Comparison of ENCODE assay signal across 8 cellular contexts in the genomic region with DNA sequence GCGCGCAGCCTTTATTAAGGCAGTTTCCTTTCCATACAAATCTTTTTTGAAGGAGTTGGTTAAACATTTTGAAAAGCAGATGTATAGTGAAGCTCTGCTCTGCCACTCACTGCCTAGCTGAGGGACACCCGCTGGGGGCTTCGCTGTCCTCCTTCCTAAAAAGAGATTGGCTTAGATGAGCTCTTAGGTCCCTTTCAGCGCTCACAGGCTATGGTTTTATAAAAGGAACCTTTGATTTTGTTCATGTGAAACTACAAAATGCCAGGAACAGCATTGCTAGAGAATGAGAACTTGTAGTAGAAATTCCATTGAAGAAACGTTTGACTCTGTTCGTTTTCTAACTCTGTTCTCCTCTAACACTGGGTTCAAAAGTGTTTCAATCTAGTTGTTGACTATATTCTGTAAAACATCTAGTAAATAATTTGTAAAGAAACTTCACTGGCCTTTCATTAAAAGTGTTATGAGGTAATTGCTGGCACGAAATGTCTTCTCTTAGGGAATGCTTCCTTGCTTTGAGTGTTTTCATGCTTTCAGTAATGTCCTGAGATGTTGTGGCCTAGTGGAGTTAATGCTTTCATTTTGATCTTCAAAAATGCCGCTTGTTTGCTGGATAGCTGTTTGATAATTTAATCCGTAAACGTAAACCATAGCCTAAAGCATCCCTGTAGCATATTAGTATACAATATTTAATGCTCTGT. TPM values are rescaled to one million over a fixed set of nuclear protein-coding genes. Genes with fewer than 3 reads are reported as not detected.
DNase-seq lines count a peak whose midpoint lies in the region; ATAC-seq and TF ChIP-seq lines count a peak whose summit lies in the region.

No MANE protein-coding gene starts in this region.

- H3K4me2 ChIP-seq in OCI-LY3 (ENCODE audit: low read length): peak overlapping the region; percentile 94
- peak overlapping the region; percentile 84 for H3K4me2 ChIP-seq in neural progenitor cell

- no peak for ATAC-seq in HG03460 (IDR thresholded peaks at IDR 0.05; ENCODE audit: unreplicated experiment)

- peaks cover 19% of the 10 kb centered on the region for H3K4me1 ChIP-seq in OCI-LY3 (ENCODE audit: low read length)
- peaks cover 3% of the 10 kb centered on the region for H3K4me1 ChIP-seq in endodermal cell (ENCODE audit: control insufficient read depth, insufficient read depth, low read length)
- H3K4me1 ChIP-seq in neural progenitor cell: peaks cover 5% of the 10 kb centered on the region

- H4K20me1 ChIP-seq in OCI-LY3 (ENCODE audit: insufficient read depth, low read length) (peaks cover 37% of the 10 kb centered on the region), neural progenitor cell (ENCODE audit: low read depth) (peaks cover 52% of the 10 kb centered on the region)

- WGBS in endodermal cell (ENCODE audit: insufficient coverage in 1 of 2, insufficient read length in 1 of 2), 2 experiments: 22 to 32% methylated on average over 4 to 11 of the region's 11 CpGs

- in situ Hi-C loops in G401 (cut with HindIII; ENCODE audit: low sequenced_read_pairs): no loop called here

- H3K27me3 Mint-ChIP-seq in endodermal cell (ENCODE audit: insufficient read depth) (peaks cover 17% of the 10 kb centered on the region), neural progenitor cell (ENCODE audit: insufficient read depth, low read depth) (peaks cover 8% of the 10 kb centered on the region)

- H3K9me3 Mint-ChIP-seq in endodermal cell (no peaks in the 10 kb centered on the region), neural progenitor cell (no peaks in the 10 kb centered on the region)

- H2AFZ ChIP-seq in OCI-LY3 (ENCODE audit: low read depth, low read length): no peak overlapping the region
- H2AFZ ChIP-seq in neural progenitor cell (replicated peaks): no peak overlapping the region

- H3K27ac ChIP-seq in OCI-LY3 (ENCODE audit: low read length) (no peak overlapping the region), endodermal cell (ENCODE audit: low read depth, low read length) (no peak overlapping the region), neural progenitor cell (no peak overlapping the region)

- H3K9me3 ChIP-seq in OCI-LY3 (ENCODE audit: insufficient read depth, low read length) (no peaks in the 10 kb centered on the region), endodermal cell (ENCODE audit: control insufficient read depth, low read length) (no peaks in the 10 kb centered on the region), neural progenitor cell (ENCODE audit: low read depth) (no peaks in the 10 kb centered on the region)

- H3K4me3 Mint-ChIP-seq in endodermal cell (peak overlapping the region; percentile 96), neural progenitor cell (peak overlapping the region; percentile 99)

- peaks cover 37% of the 10 kb centered on the region for H3F3A ChIP-seq in neural progenitor cell (ENCODE audit: low read depth)

- H3K9ac ChIP-seq in OCI-LY3 (ENCODE audit: low read length) (peak overlapping the region; percentile 90), endodermal cell (ENCODE audit: extremely low read depth, low read length, poor library complexity, severe bottlenecking) (peak overlapping the region; percentile 86), neural progenitor cell (peak overlapping the region; percentile 90)

- 0 out of 2 replicates have a peak, but pooled peaks cover under 1% of the 10 kb centered on the region for H3K27me3 ChIP-seq in OCI-LY3 (ENCODE audit: low read depth, low read length)
- peaks cover 8% of the 10 kb centered on the region for H3K27me3 ChIP-seq in endodermal cell (ENCODE audit: control insufficient read depth, insufficient read depth, low read length, poor library complexity, severe bottlenecking)
- peaks cover 15% of the 10 kb centered on the region for H3K27me3 ChIP-seq in neural progenitor cell

- peaks cover 15% of the 10 kb centered on the region for H3K36me3 ChIP-seq in OCI-LY3 (replicated peaks; ENCODE audit: low read depth, low read length)
- peaks cover 6% of the 10 kb centered on the region for H3K36me3 ChIP-seq in endodermal cell (ENCODE audit: control insufficient read depth, insufficient read depth, low read length)
- H3K36me3 ChIP-seq in neural progenitor cell: no peaks in the 10 kb centered on the region

- H3K4me1 Mint-ChIP-seq in endodermal cell (peaks cover 19% of the 10 kb centered on the region), neural progenitor cell (peaks cover 18% of the 10 kb centered on the region)

- DNase-seq in G401 (ENCODE audit: low spot score) (peak; percentile 43), endodermal cell (no peak), neural progenitor cell (ENCODE audit: low spot score) (peak; percentile 61), HCEC 1CT (no peak), mesenteric fat pad (ENCODE audit: low spot score) (no peak)
- DNase-seq in activated CD4-positive, alpha-beta T cell treated with anti-CD3 and anti-CD28 coated beads, Interleukin-2, amount 50 U/mL, for 48 hours: no peak

- peak overlapping the region; percentile 82 for H3K4me3 ChIP-seq in OCI-LY3 (ENCODE audit: low read length)
- peak overlapping the region; percentile 88 for H3K4me3 ChIP-seq in endodermal cell (ENCODE audit: low read length)
- H3K4me3 ChIP-seq in neural progenitor cell: peak overlapping the region; percentile 91

- TF ChIP-seq CTCF in OCI-LY3 (IDR thresholded peaks at IDR 0.05; ENCODE audit: low read depth, low read length): no peak
- no peak for TF ChIP-seq CTCF in endodermal cell (conservative IDR thresholded peaks at IDR 0.05)
- TF ChIP-seq CTCF in neural progenitor cell (IDR thresholded peaks at IDR 0.05): no peak

- H3K27ac Mint-ChIP-seq in endodermal cell (peak overlapping the region; percentile 96), neural progenitor cell (no peak overlapping the region)

- peaks cover 64% of the 10 kb centered on the region for H3K79me2 ChIP-seq in OCI-LY3 (ENCODE audit: low read length)
- H3K79me2 ChIP-seq in neural progenitor cell (ENCODE audit: low read depth): peaks cover 65% of the 10 kb centered on the region

- H3K36me3 Mint-ChIP-seq in endodermal cell (ENCODE audit: low read depth): peaks cover 11% of the 10 kb centered on the region
- H3K36me3 Mint-ChIP-seq in neural progenitor cell: peaks cover 5% of the 10 kb centered on the region

RNA-seq across cellular contexts. Expression of a gene that starts 1.6 kb away (rescaled TPM):
- 47.9 and 84.8 TPM in 2 replicates for total RNA-seq in G401 (2014; rRNA removed; shearing (Covaris generic))
- 100 to 1,000 TPM in 1 of 2 donors, 10 to 100 TPM in 1; 95.8 to 106 TPM for total RNA-seq in endodermal cell
- 73.3 TPM for polyA plus RNA-seq in endodermal cell (2013, experiment 1 of 2)
- polyA plus RNA-seq in endodermal cell (2013, experiment 2 of 2): 80.1 TPM
- 80.7 and 91.0 TPM in 2 replicates for total RNA-seq in neural progenitor cell (ENCODE audit: low replicate concordance)
- 78.3 TPM for total RNA-seq in mesenteric fat pad

RNA-seq across cellular contexts. Expression of a gene that starts 52.7 kb away (rescaled TPM):
- 265 and 299 TPM in 2 replicates for total RNA-seq in G401 (2014; rRNA removed; shearing (Covaris generic))
- total RNA-seq in endodermal cell (100 to 1,000 TPM; 267 to 339 TPM), neural progenitor cell (ENCODE audit: low replicate concordance) (216 and 257 TPM in 2 replicates), mesenteric fat pad (267 TPM)
- 276 TPM for polyA plus RNA-seq in endodermal cell (2013, experiment 1 of 2)
- 252 TPM for polyA plus RNA-seq in endodermal cell (2013, experiment 2 of 2)

Comparison
In these comparisons a context has a peak if more than half of its experiments do, and no peak if none do; other contexts are left out.
1. DNase-seq: peak in G401 (single experiment) and neural progenitor cell (single experiment); none in endodermal cell (single experiment), HCEC 1CT (single experiment), activated CD4-positive, alpha-beta T cell treated with anti-CD3 and anti-CD28 coated beads, Interleukin-2, amount 50 U/mL, for 48 hours (0 of 2) and mesenteric fat pad (single experiment).
2. Peak in every context shown above with its lines, with median percentiles within 50 percentile points of each other: H3K4me3 ChIP-seq and H3K9ac ChIP-seq.